ENCODE assay signal across 1 cellular context in the genomic region with DNA sequence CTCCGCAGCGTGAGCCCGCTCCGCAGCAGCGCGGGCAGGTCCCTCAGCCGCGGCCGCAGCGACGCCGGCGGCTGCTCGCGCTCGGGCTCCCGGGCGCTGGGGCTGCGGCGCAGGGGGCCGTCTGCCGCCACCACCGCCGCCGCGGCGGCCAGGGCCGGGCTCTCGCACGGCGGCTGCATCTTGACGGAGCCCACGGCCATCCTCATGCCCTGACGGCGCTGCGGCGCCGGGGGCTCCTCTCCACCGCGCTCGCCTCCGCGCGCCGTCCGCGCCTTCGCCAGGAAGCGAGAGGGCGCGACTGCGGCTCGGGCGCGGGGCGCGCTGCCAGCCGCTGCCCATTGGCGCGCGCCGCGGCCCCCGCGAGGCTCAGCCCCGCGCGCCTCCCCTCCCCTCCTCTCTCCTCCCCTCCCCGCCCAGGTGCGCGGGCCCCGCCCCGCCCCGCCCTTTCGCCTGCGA.
TF ChIP-seq lines count a peak whose summit lies in the region.

A gene with protein sequence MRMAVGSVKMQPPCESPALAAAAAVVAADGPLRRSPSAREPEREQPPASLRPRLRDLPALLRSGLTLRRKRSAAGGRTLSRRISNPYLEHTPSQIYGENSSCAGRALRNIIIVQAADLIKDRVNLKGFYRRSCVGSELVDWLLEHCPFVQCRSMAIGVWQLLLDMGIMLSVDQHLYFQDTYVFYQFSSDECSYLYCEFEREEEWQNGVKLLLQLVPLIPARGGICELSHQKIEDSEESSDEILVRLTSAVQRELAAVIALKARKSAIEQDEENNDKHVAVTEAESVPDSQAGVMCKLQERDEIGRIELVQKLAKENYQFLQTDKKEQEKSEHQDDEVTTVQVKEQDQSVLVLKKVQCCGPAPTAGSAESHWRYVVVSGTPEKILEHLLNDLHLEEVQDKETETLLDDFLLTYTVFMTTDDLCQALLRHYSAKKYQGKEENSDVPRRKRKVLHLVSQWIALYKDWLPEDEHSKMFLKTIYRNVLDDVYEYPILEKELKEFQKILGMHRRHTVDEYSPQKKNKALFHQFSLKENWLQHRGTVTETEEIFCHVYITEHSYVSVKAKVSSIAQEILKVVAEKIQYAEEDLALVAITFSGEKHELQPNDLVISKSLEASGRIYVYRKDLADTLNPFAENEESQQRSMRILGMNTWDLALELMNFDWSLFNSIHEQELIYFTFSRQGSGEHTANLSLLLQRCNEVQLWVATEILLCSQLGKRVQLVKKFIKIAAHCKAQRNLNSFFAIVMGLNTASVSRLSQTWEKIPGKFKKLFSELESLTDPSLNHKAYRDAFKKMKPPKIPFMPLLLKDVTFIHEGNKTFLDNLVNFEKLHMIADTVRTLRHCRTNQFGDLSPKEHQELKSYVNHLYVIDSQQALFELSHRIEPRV (minus strand): TSS at position 300 of the 456 bp plus-strand sequence. CDS start 94 bp downstream, at position 206.

TF ChIP-seq in HCT116, 20 proteins besides CTCF, POLR2A, EP300 and RAD21 (continued from another document):
- TF ChIP-seq ELF1 (IDR thresholded peaks at IDR 0.05; ENCODE audit: borderline replicate concordance, low read depth): no peak
